Comparison of ENCODE assay signal across 4 cellular contexts in genomic region chr10:47975409-47975808, GRCh38. TPM values are rescaled to one million over a fixed set of nuclear protein-coding genes. Genes with fewer than 3 reads are reported as not detected.
"Had no signal": no experiment of that assay in that cellular context is flagged by ENCODE, and none has a peak within 500 bp of the region (broad histone marks: within the 10 kb centered on the region; RNA-seq: fewer than 3 reads in every experiment).

No MANE protein-coding gene starts in this region.

RNA-seq across cellular contexts. Expression of gene FAM25C, which starts 24.2 kb away (rescaled TPM):
- polyA plus RNA-seq: adipose tissue, adrenal gland, cardiac muscle cell had no signal

RNA-seq across cellular contexts. Expression of gene NPY4R2, which starts 56.9 kb away (rescaled TPM):
- polyA plus RNA-seq: adrenal gland, aorta had no signal
